Comparison of ENCODE assay signal across 15 cellular contexts in genomic region chr19:39479319-39479801, GRCh38. TPM values are rescaled to one million over a fixed set of nuclear protein-coding genes. Genes with fewer than 3 reads are reported as not detected.
DNase-seq lines count a peak whose midpoint lies in the region; ATAC-seq and TF ChIP-seq lines count a peak whose summit lies in the region.
"Not testable (repeated sequence)": the region's sequence is repeated elsewhere in the genome, so short reads cannot be mapped to it uniquely, and the experiment has no call there.
"Had no signal": no experiment of that assay in that cellular context is flagged by ENCODE, and none has a peak within 500 bp of the region (broad histone marks: within the 10 kb centered on the region; RNA-seq: fewer than 3 reads in every experiment).

No MANE protein-coding gene starts in this region.

- TF ChIP-seq CTCF in Panc1 (IDR thresholded peaks at IDR 0.05); glutamatergic neuron (IDR thresholded peaks at IDR 0.05; ENCODE audit: partially characterized antibody, unreplicated experiment): not testable (repeated sequence)

- H3K27me3 ChIP-seq in CD4-positive, alpha-beta memory T cell (ENCODE audit: insufficient read depth, low read length); Panc1 (ENCODE audit: control insufficient read depth, insufficient read depth, low read length): not testable (repeated sequence)

- peaks cover 17% of the 10 kb centered on the region for H3K4me1 ChIP-seq in CD4-positive, alpha-beta memory T cell (ENCODE audit: insufficient read depth, low read length)
- H3K4me1 ChIP-seq in Panc1 (ENCODE audit: control insufficient read depth, insufficient read depth, low read length): peaks cover 23% of the 10 kb centered on the region

- not testable (repeated sequence) for BruUV-seq in Panc1 (replicated peaks; lab: Mats Ljungman, UMichigan)

- H3K36me3 ChIP-seq in CD4-positive, alpha-beta memory T cell (ENCODE audit: insufficient read depth, low read length): peaks cover 12% of the 10 kb centered on the region
- peaks cover 41% of the 10 kb centered on the region for H3K36me3 ChIP-seq in Panc1 (ENCODE audit: control insufficient read depth, insufficient read depth, low read length)

- not testable (repeated sequence) for H3K27ac ChIP-seq in CD4-positive, alpha-beta memory T cell (ENCODE audit: low read depth, low read length)
- peak overlapping the region; percentile 86 for H3K27ac ChIP-seq in Panc1 (ENCODE audit: low read length)

- in situ Hi-C loops in Panc1 (cut with HindIII; ENCODE audit: low pct_unique_long_range_greater_than_20kb, low sequenced_read_pairs): not testable (repeated sequence)

- not testable (repeated sequence) for H3K9me3 ChIP-seq in CD4-positive, alpha-beta memory T cell (ENCODE audit: control insufficient read depth in 1 of 2, low read length in 2 of 2); Panc1 (ENCODE audit: control insufficient read depth, insufficient read depth, low read depth, low read length)

- H3K4me1 Mint-ChIP-seq in CD4-positive, alpha-beta memory T cell: peaks cover 15 to 41% (median 25%) of the 10 kb centered on the region in 4 donors
- peaks cover 21% of the 10 kb centered on the region for H3K4me1 Mint-ChIP-seq in activated CD4-positive, alpha-beta T cell treated with anti-CD3 and anti-CD28 coated beads, Interleukin-2, amount 10 ng/mL, durations not matched to agents 24 days and 14 days
- peaks cover 24% of the 10 kb centered on the region for H3K4me1 Mint-ChIP-seq in activated naive CD8-positive, alpha-beta T cell (ENCODE audit: low read depth)
- peaks cover 33% of the 10 kb centered on the region for H3K4me1 Mint-ChIP-seq in glutamatergic neuron (ENCODE audit: low read depth, unreplicated experiment)
- H3K4me1 Mint-ChIP-seq in naive B cell: peaks cover 24 to 37% (median 25%) of the 10 kb centered on the region in 3 donors
- H3K4me1 Mint-ChIP-seq in stimulated activated naive CD8-positive, alpha-beta T cell treated with anti-CD3 and anti-CD28 coated beads, Interleukin-15, Interleukin-2, amounts not matched to agents 100 ng/mL and 50 ng/mL, for 24 hours (ENCODE audit: low read depth): peaks cover 29% of the 10 kb centered on the region

- POLR2A ChIA-PET in CD4-positive, alpha-beta memory T cell (lab: Charles Lee; ENCODE audit: partially characterized antibody): not testable (repeated sequence)
- POLR2A ChIA-PET in Panc1 (lab: Charles Lee): interaction anchor here (1.7 kb wide), 1 partner anchor 44 kb away, joined by 14 read pairs; the partner anchor contains the start of gene RPS16

- DNase-seq in CD4-positive, alpha-beta memory T cell; Panc1 (ENCODE audit: low read depth, low spot score); activated CD4-positive, alpha-beta T cell treated with anti-CD3 and anti-CD28 coated beads, Interleukin-2, amount 10 ng/mL, durations not matched to agents 24 days and 14 days; glutamatergic neuron; naive B cell: not testable (repeated sequence)
- peak; percentile 56 for DNase-seq in HK-2 (ENCODE audit: unreplicated experiment)

- peak overlapping the region in 7 of 8 donors; percentile 90 to 96 (median 94) for H3K4me3 Mint-ChIP-seq in CD4-positive, alpha-beta memory T cell
- peak overlapping the region; percentile 92 for H3K4me3 Mint-ChIP-seq in activated CD4-positive, alpha-beta T cell treated with anti-CD3 and anti-CD28 coated beads, Interleukin-2, amount 10 ng/mL, durations not matched to agents 24 days and 14 days
- peak overlapping the region; percentile 97 for H3K4me3 Mint-ChIP-seq in activated naive CD8-positive, alpha-beta T cell
- peak overlapping the region; percentile 89 for H3K4me3 Mint-ChIP-seq in glutamatergic neuron (ENCODE audit: unreplicated experiment)
- peak overlapping the region; percentile 86 to 97 (median 95) for H3K4me3 Mint-ChIP-seq in naive B cell
- H3K4me3 Mint-ChIP-seq in stimulated activated naive CD8-positive, alpha-beta T cell treated with anti-CD3 and anti-CD28 coated beads, Interleukin-15, Interleukin-2, amounts not matched to agents 100 ng/mL and 50 ng/mL, for 24 hours: peak overlapping the region; percentile 96

- H3K9me3 Mint-ChIP-seq in CD4-positive, alpha-beta memory T cell; activated CD4-positive, alpha-beta T cell treated with anti-CD3 and anti-CD28 coated beads, Interleukin-2, amount 10 ng/mL, durations not matched to agents 24 days and 14 days; activated naive CD8-positive, alpha-beta T cell (ENCODE audit: low read depth); naive B cell; stimulated activated naive CD8-positive, alpha-beta T cell treated with anti-CD3 and anti-CD28 coated beads, Interleukin-15, Interleukin-2, amounts not matched to agents 100 ng/mL and 50 ng/mL, for 24 hours: not testable (repeated sequence)
- H3K9me3 Mint-ChIP-seq in glutamatergic neuron (ENCODE audit: unreplicated experiment): peaks cover 23% of the 10 kb centered on the region

- CTCF ChIA-PET in CD4-positive, alpha-beta memory T cell (lab: Charles Lee; ENCODE audit: partially characterized antibody): not testable (repeated sequence)
- CTCF ChIA-PET in Panc1 (lab: Charles Lee): interaction anchor here (0.6 to 1.6 kb wide), 4 partner anchors 10 to 24 kb away, joined by 3 to 10 read pairs (median 4); no protein-coding TSS in a partner anchor

- not testable (repeated sequence) for H3K4me3 ChIP-seq in CD4-positive, alpha-beta memory T cell (ENCODE audit: low read length in 2 of 2); Panc1 (ENCODE audit: low read depth in 2 of 2, low read length in 2 of 2)

- intact Hi-C loops in CD4-positive, alpha-beta memory T cell (cut with micrococcal nuclease); Panc1 (cut with micrococcal nuclease; ENCODE audit: unreplicated experiment); activated CD4-positive, alpha-beta T cell treated with anti-CD3 and anti-CD28 coated beads, Interleukin-2, amount 10 ng/mL, durations not matched to agents 24 days and 14 days (cut with micrococcal nuclease): not testable (repeated sequence)

- not testable (repeated sequence) for H3K27me3 Mint-ChIP-seq in CD4-positive, alpha-beta memory T cell; activated CD4-positive, alpha-beta T cell treated with anti-CD3 and anti-CD28 coated beads, Interleukin-2, amount 10 ng/mL, durations not matched to agents 24 days and 14 days; activated naive CD8-positive, alpha-beta T cell; naive B cell; stimulated activated naive CD8-positive, alpha-beta T cell treated with anti-CD3 and anti-CD28 coated beads, Interleukin-15, Interleukin-2, amounts not matched to agents 100 ng/mL and 50 ng/mL, for 24 hours
- peaks cover 18% of the 10 kb centered on the region for H3K27me3 Mint-ChIP-seq in glutamatergic neuron (ENCODE audit: unreplicated experiment)

- H3K27ac Mint-ChIP-seq in CD4-positive, alpha-beta memory T cell: peak overlapping the region in 3 of 7 donors; percentile 92 to 98 (median 96)
- peak overlapping the region; percentile 94 for H3K27ac Mint-ChIP-seq in activated CD4-positive, alpha-beta T cell treated with anti-CD3 and anti-CD28 coated beads, Interleukin-2, amount 10 ng/mL, durations not matched to agents 24 days and 14 days
- H3K27ac Mint-ChIP-seq in activated naive CD8-positive, alpha-beta T cell; stimulated activated naive CD8-positive, alpha-beta T cell treated with anti-CD3 and anti-CD28 coated beads, Interleukin-15, Interleukin-2, amounts not matched to agents 100 ng/mL and 50 ng/mL, for 24 hours: not testable (repeated sequence)
- peak overlapping the region; percentile 95 for H3K27ac Mint-ChIP-seq in glutamatergic neuron (ENCODE audit: unreplicated experiment)
- H3K27ac Mint-ChIP-seq in naive B cell: peak overlapping the region in 1 of 6 donors; percentile 42

- ATAC-seq in Panc1; naive B cell (ENCODE audit: low read depth in 2 of 2): not testable (repeated sequence)

- peaks cover 15 to 33% of the 10 kb centered on the region in 2 donors for H3K36me3 Mint-ChIP-seq in CD4-positive, alpha-beta memory T cell
- peaks cover 34% of the 10 kb centered on the region for H3K36me3 Mint-ChIP-seq in activated CD4-positive, alpha-beta T cell treated with anti-CD3 and anti-CD28 coated beads, Interleukin-2, amount 10 ng/mL, durations not matched to agents 24 days and 14 days (ENCODE audit: low read depth)
- H3K36me3 Mint-ChIP-seq in activated naive CD8-positive, alpha-beta T cell; glutamatergic neuron (ENCODE audit: unreplicated experiment); naive B cell: not testable (repeated sequence)
- peaks cover 30% of the 10 kb centered on the region for H3K36me3 Mint-ChIP-seq in stimulated activated naive CD8-positive, alpha-beta T cell treated with anti-CD3 and anti-CD28 coated beads, Interleukin-15, Interleukin-2, amounts not matched to agents 100 ng/mL and 50 ng/mL, for 24 hours (ENCODE audit: low read depth)

RNA-seq across cellular contexts. Expression of gene TIMM50, which starts 1.3 kb away (rescaled TPM):
- total RNA-seq in CD4-positive, alpha-beta memory T cell: 10 to 100 TPM; 47.2 to 49.6 TPM
- polyA plus RNA-seq in CD4-positive, alpha-beta memory T cell: 10 to 100 TPM; 39.1 to 50.4 TPM
- total RNA-seq in Panc1 (2021; ENCODE audit: unreplicated experiment) (1,837 TPM), glutamatergic neuron (ENCODE audit: unreplicated experiment) (256 TPM)
- 1,800 TPM for polyA plus RNA-seq in Panc1 (2012; ENCODE audit: insufficient read length)
- total RNA-seq in activated CD4-positive, alpha-beta T cell treated with anti-CD3 and anti-CD28 coated beads, Interleukin-2, amount 10 ng/mL, durations not matched to agents 24 days and 14 days: 141 and 143 TPM in 2 replicates
- polyA plus RNA-seq in naive B cell (ENCODE audit: low read depth in 6 of 6): 10 to 100 TPM; 35.4 to 41.9 (median 37.0) TPM

RNA-seq across cellular contexts. Expression of gene DLL3, which starts 19.4 kb away (rescaled TPM):
- under 1 TPM in 1 of 2 experiments, not detected in 1; 0.14 TPM for total RNA-seq in CD4-positive, alpha-beta memory T cell
- polyA plus RNA-seq in CD4-positive, alpha-beta memory T cell: under 1 TPM; 0.16 to 0.19 TPM
- 76.9 TPM for total RNA-seq in Panc1 (2021; ENCODE audit: unreplicated experiment)
- polyA plus RNA-seq in Panc1 (2012; ENCODE audit: insufficient read length): 106 TPM
- 2.2 TPM in 2 replicates for total RNA-seq in activated CD4-positive, alpha-beta T cell treated with anti-CD3 and anti-CD28 coated beads, Interleukin-2, amount 10 ng/mL, durations not matched to agents 24 days and 14 days
- 788 TPM for total RNA-seq in glutamatergic neuron (ENCODE audit: unreplicated experiment)
- polyA plus RNA-seq in naive B cell (ENCODE audit: low read depth in 6 of 6): under 1 TPM in 4 of 6 donors, not detected in 2; 0.20 to 0.89 (median 0.55) TPM
- total RNA-seq: body of pancreas, colonic mucosa, suprapubic skin had no signal

RNA-seq across cellular contexts. Expression of gene SUPT5H, which starts 34.0 kb away (rescaled TPM):
- total RNA-seq in CD4-positive, alpha-beta memory T cell: 100 to 1,000 TPM; 234 to 236 TPM
- 100 to 1,000 TPM in 1 of 2 donors, 10 to 100 TPM in 1; 47.4 to 111 TPM for polyA plus RNA-seq in CD4-positive, alpha-beta memory T cell
- 1,614 TPM for total RNA-seq in Panc1 (2021; ENCODE audit: unreplicated experiment)
- 1,718 TPM for polyA plus RNA-seq in Panc1 (2012; ENCODE audit: insufficient read length)
- total RNA-seq in activated CD4-positive, alpha-beta T cell treated with anti-CD3 and anti-CD28 coated beads, Interleukin-2, amount 10 ng/mL, durations not matched to agents 24 days and 14 days: 186 and 187 TPM in 2 replicates
- total RNA-seq in glutamatergic neuron (ENCODE audit: unreplicated experiment): 160 TPM
- polyA plus RNA-seq in naive B cell (ENCODE audit: low read depth in 6 of 6): 100 to 1,000 TPM in 1 of 6 donors, 10 to 100 TPM in 5; 48.1 to 119 (median 81.6) TPM

RNA-seq across cellular contexts. Expression of gene SELENOV, which starts 35.6 kb away (rescaled TPM):
- total RNA-seq in CD4-positive, alpha-beta memory T cell: not detected
- polyA plus RNA-seq in CD4-positive, alpha-beta memory T cell: not detected
- total RNA-seq in Panc1 (2021; ENCODE audit: unreplicated experiment) (0.80 TPM), glutamatergic neuron (ENCODE audit: unreplicated experiment) (9.9 TPM)
- 0.65 TPM for polyA plus RNA-seq in Panc1 (2012; ENCODE audit: insufficient read length)
- total RNA-seq in activated CD4-positive, alpha-beta T cell treated with anti-CD3 and anti-CD28 coated beads, Interleukin-2, amount 10 ng/mL, durations not matched to agents 24 days and 14 days: not detected in 2 replicates
- not detected for polyA plus RNA-seq in naive B cell (ENCODE audit: low read depth in 6 of 6)
- total RNA-seq: body of pancreas, colonic mucosa, glomerular endothelial cell, NCI-H460, psoas muscle, RPMI7951, suprapubic skin had no signal
- polyA plus RNA-seq: psoas muscle had no signal

RNA-seq across cellular contexts. Expression of gene RPS16, which starts 43.6 kb away (rescaled TPM):
- total RNA-seq in CD4-positive, alpha-beta memory T cell: 1,000 to 10,000 TPM; 4,061 to 4,227 TPM
- polyA plus RNA-seq in CD4-positive, alpha-beta memory T cell: 1,000 to 10,000 TPM; 1,590 to 2,052 TPM
- total RNA-seq in Panc1 (2021; ENCODE audit: unreplicated experiment) (27,832 TPM), glutamatergic neuron (ENCODE audit: unreplicated experiment) (912 TPM)
- 38,578 TPM for polyA plus RNA-seq in Panc1 (2012; ENCODE audit: insufficient read length)
- total RNA-seq in activated CD4-positive, alpha-beta T cell treated with anti-CD3 and anti-CD28 coated beads, Interleukin-2, amount 10 ng/mL, durations not matched to agents 24 days and 14 days: 2,597 and 2,671 TPM in 2 replicates
- polyA plus RNA-seq in naive B cell (ENCODE audit: low read depth in 6 of 6): 1,000 to 10,000 TPM; 1,393 to 2,131 (median 1,793) TPM

Comparison
In these comparisons a context has a peak if more than half of its experiments do, and no peak if none do; other contexts are left out.
1. RNA of gene DLL3, which starts 19.4 kb away (total RNA-seq): 788 TPM in glutamatergic neuron (single experiment) and 76.9 TPM in Panc1 (single experiment); 2.2 TPM in activated CD4-positive, alpha-beta T cell treated with anti-CD3 and anti-CD28 coated beads, Interleukin-2, amount 10 ng/mL, durations not matched to agents 24 days and 14 days and 0.14 TPM in CD4-positive, alpha-beta memory T cell; every median in the first group is over 10 times any median in the second.
2. Peak in every context shown above with its lines, with median percentiles within 50 percentile points of each other: H3K4me3 Mint-ChIP-seq.